In the genomic region with DNA sequence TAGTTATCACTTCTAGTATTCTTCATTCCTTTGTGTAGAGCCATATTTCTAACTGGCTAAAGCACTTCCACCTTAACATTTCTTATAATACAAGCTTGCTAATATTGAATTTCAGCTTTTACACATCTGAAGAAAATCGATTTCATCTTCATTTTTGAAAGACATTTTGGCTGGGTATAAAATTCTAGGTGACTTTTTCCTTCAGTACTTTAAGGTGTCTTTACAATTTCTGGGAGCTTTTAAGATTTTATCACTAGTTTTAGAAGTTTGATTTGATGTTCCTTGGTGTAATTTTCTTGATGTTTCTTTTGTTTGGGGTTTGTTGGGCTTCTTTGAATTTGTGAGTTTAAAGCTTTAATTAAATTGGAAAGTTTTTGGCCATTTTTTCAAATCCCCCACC, we compare ENCODE assay signal across 25 cellular contexts.
"Had no signal": no experiment of that assay in that cellular context is flagged by ENCODE, and none has a peak within 500 bp of the region (broad histone marks: within the 10 kb centered on the region; RNA-seq: fewer than 3 reads in every experiment).

No MANE protein-coding gene starts in this region.

- H3K9ac ChIP-seq: neural progenitor cell, parathyroid adenoma had no signal

- H3K9me3 ChIP-seq: ovary, thyroid gland, vagina had no signal

- DNase-seq: natural killer cell; occipital lobe; ovary; posterior cingulate gyrus; psoas muscle; right cardiac atrium; stimulated activated CD4-positive, alpha-beta T cell treated with anti-CD3 and anti-CD28 coated beads, Interleukin-15, amount 100 ng/mL, for 24 hours; stimulated activated CD4-positive, alpha-beta T cell treated with anti-CD3 and anti-CD28 coated beads, Interleukin-2, amount 100 ng/mL, for 24 hours; stimulated activated CD4-positive, alpha-beta T cell treated with anti-CD3 and anti-CD28 coated beads, Interleukin-2, amount 100 ng/mL, for 48 hours; stimulated activated CD4-positive, alpha-beta T cell treated with anti-CD3 and anti-CD28 coated beads, Interleukin-4, amount 100 ng/mL, for 24 hours; stimulated activated naive B cell treated with anti-CD40 and anti-IgM and Interleukin-4, amounts not matched to agents 10 μg/mL and 1 μg/mL and 100 μg/mL, for 72 hours; stimulated activated naive CD4-positive, alpha-beta T cell treated with Interleukin-2 at 50 U/mL for 16 hours; stomach; thyroid gland; trophoblast cell; upper lobe of left lung had no signal

- H3K4me2 ChIP-seq: neural progenitor cell had no signal

- ATAC-seq: natural killer cell; psoas muscle; right cardiac atrium; sciatic nerve; stimulated activated effector memory CD8-positive, alpha-beta T cell treated with anti-CD3 and anti-CD28 coated beads, Interleukin-12 subunit alpha, Interleukin-12 subunit beta, amount 100 ng/mL, for 72 hours; stimulated activated naive B cell treated with anti-CD40 and anti-IgM and Interleukin-4, amounts not matched to agents 10 μg/mL and 1 μg/mL and 100 μg/mL, for 72 hours had no signal

- H3K36me3 ChIP-seq: ovary had no signal

- H3K4me1 ChIP-seq: neural progenitor cell, parathyroid adenoma, psoas muscle, stomach, thyroid gland, tibial nerve, upper lobe of left lung, vagina had no signal

- FAIRE-seq: urothelium cell line had no signal

- H3K27ac ChIP-seq: neural progenitor cell, ovary, parathyroid adenoma, psoas muscle, skin epidermis, stomach, thoracic aorta, thyroid gland, tibial nerve, upper lobe of left lung, vagina had no signal

- H3K27me3 ChIP-seq: neural progenitor cell, ovary, stomach, thyroid gland, tibial nerve, upper lobe of left lung, vagina had no signal

- H3K79me2 ChIP-seq: parathyroid adenoma had no signal

- H2AFZ ChIP-seq: neural progenitor cell, parathyroid adenoma had no signal

- H3K4me3 ChIP-seq: neural progenitor cell, ovary, psoas muscle, skin epidermis, stomach, thoracic aorta, thyroid gland, tibial nerve, upper lobe of left lung, vagina had no signal
